In genomic region chr20:38466171-38466570, GRCh38 we compare ENCODE assay signal across 6 cellular contexts.
"Had no signal": no experiment of that assay in that cellular context is flagged by ENCODE, and none has a peak within 500 bp of the region (broad histone marks: within the 10 kb centered on the region; RNA-seq: fewer than 3 reads in every experiment).

No MANE protein-coding gene starts in this region.

- FAIRE-seq: H1, H54 had no signal

- H3K4me1 Mint-ChIP-seq: GM23338, H9 had no signal

- DNase-seq: H9, HCEC 1CT, IMR-90 had no signal

- H3K4me3 ChIP-seq: GM23338 had no signal

- H3K27ac Mint-ChIP-seq: GM23338 had no signal

- H2AFZ ChIP-seq: GM23338 had no signal

- H3K4me2 ChIP-seq: GM23338 had no signal

- ATAC-seq: GM23338 had no signal

- H3K4me3 Mint-ChIP-seq: GM23338, H9 had no signal
